Comparison of ENCODE assay signal across 8 cellular contexts in the genomic region with DNA sequence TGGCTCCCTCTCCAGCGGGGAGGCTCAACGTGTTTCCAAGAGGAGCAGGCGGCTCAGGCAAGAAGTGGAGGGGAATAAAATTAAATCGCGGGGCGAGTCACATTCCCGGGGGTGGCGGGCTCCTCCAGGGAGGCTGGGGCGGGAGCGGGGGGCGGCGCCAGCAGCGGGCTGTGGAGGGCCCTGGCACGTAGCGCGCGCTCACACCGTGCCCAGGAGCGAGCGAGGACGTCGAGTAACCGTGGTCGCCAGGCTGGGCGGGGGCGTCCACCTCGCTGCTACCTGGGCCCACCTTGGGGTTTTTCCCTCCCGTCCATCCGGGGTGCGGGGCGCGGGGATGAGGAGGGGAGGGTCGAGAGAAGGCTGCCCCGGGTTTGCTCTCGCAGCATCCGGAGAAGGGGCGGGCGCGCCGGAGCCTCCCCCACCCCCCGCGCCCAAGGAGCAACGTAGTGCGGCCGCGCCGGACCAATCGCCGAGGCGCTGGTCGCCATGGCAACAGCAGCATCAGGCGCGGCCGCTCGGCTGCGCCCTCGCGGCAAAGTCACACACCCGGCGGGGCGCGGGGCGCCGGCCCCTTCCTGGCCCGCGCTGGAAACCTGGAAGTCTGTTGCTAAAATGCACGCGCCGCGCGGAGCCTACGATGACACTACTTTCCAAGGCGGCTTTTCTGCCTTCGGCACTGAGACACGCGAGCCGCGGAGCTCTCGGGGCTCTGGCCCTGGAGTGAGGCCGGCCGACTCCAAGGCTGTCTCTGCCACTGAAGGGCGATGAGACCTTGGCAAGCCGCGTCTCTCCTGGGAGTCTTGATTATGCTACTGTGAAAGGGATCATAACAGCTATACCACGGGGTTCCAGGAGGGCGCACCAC. TPM values are rescaled to one million over a fixed set of nuclear protein-coding genes. Genes with fewer than 3 reads are reported as not detected.
DNase-seq lines count a peak whose midpoint lies in the region; ATAC-seq, FAIRE-seq and TF ChIP-seq lines count a peak whose summit lies in the region.

A gene (minus strand): TSS at position 388 of the 865 bp plus-strand sequence. CDS start 415 bp downstream, outside the sequence.

- no peaks in the 10 kb centered on the region for H3K79me2 ChIP-seq in SK-N-SH (ENCODE audit: insufficient read depth)

- no peak for FAIRE-seq in RCC 7860 (lab: Jason Lieb, UNC)

- peaks cover 44% of the 10 kb centered on the region for H3K4me1 Mint-ChIP-seq in activated naive CD8-positive, alpha-beta T cell treated with anti-CD3 and anti-CD28 coated beads, Interleukin-2, amount 50 U/mL, for 24 hours

- no peaks in the 10 kb centered on the region for H3F3A ChIP-seq in SK-N-SH (replicated peaks; ENCODE audit: insufficient read depth)

- H3K4me3 ChIP-seq in SK-N-SH (ENCODE audit: low read depth in 2 of 2, low read length in 1 of 2) = peak within 1 kb of the TSS; percentile 44 to 45; a peak in 3 of 4 replicates
- H3K4me3 ChIP-seq in iPS DF 6.9 (ENCODE audit: low read length) = peak within 1 kb of the TSS; percentile 53; the same call in 1 of the 2 replicates
- peak within 1 kb of the TSS in 1 of 3 donors; percentile 35 for H3K4me3 ChIP-seq in skeletal muscle tissue (ENCODE audit: low read length in 3 of 3)

- no peaks in the 10 kb centered on the region for H4K20me1 ChIP-seq in SK-N-SH (ENCODE audit: insufficient read depth)

- ATAC-seq in GM18519 (IDR thresholded peaks at IDR 0.05; ENCODE audit: low FRiP score, unreplicated experiment) (peak; percentile 68), HG02973 (IDR thresholded peaks at IDR 0.05; ENCODE audit: unreplicated experiment) (peak; percentile 53)
- ATAC-seq in activated naive CD8-positive, alpha-beta T cell treated with anti-CD3 and anti-CD28 coated beads, Interleukin-2, amount 50 U/mL, for 24 hours = peak; percentile 62

- H3K27me3 Mint-ChIP-seq in activated naive CD8-positive, alpha-beta T cell treated with anti-CD3 and anti-CD28 coated beads, Interleukin-2, amount 50 U/mL, for 24 hours = peaks cover 12% of the 10 kb centered on the region

- H3K4me1 ChIP-seq in SK-N-SH (ENCODE audit: control insufficient read depth in 1 of 2, insufficient read depth in 2 of 2, low read depth in 1 of 2, low read length in 1 of 2) = peaks cover 0 to 41% of the 10 kb centered on the region in 2 experiments; a peak in 2 of 4 replicates
- H3K4me1 ChIP-seq in iPS DF 6.9 (ENCODE audit: control insufficient read depth, insufficient read depth, low read length) = peaks cover 6% of the 10 kb centered on the region
- H3K4me1 ChIP-seq in skeletal muscle tissue (ENCODE audit: control insufficient read depth in 3 of 3, insufficient read depth in 3 of 3, low read length in 3 of 3) = peaks cover 23 to 36% (median 33%) of the 10 kb centered on the region in 3 donors

- peak within 1 kb of the TSS; percentile 78 for H3K4me3 Mint-ChIP-seq in activated naive CD8-positive, alpha-beta T cell treated with anti-CD3 and anti-CD28 coated beads, Interleukin-2, amount 50 U/mL, for 24 hours

- no peaks in the 10 kb centered on the region for H3K9me2 ChIP-seq in SK-N-SH

- peak within 1 kb of the TSS; percentile 63 for H3K4me2 ChIP-seq in SK-N-SH

- H3K27ac Mint-ChIP-seq in activated naive CD8-positive, alpha-beta T cell treated with anti-CD3 and anti-CD28 coated beads, Interleukin-2, amount 50 U/mL, for 24 hours = peak within 1 kb of the TSS; percentile 59

- H3K36me3 Mint-ChIP-seq in activated naive CD8-positive, alpha-beta T cell treated with anti-CD3 and anti-CD28 coated beads, Interleukin-2, amount 50 U/mL, for 24 hours (ENCODE audit: low read depth) = no peaks in the 10 kb centered on the region

- H3K27ac ChIP-seq in SK-N-SH (ENCODE audit: low read depth in 2 of 2, low read length in 1 of 2) (peak within 1 kb of the TSS in 1 of 2 experiments; percentile 63; a peak in 2 of 4 replicates), iPS DF 6.9 (ENCODE audit: low read length) (no peak within 1 kb of the TSS), skeletal muscle tissue (ENCODE audit: low read depth, low read length) (no peak within 1 kb of the TSS)

- H3K36me3 ChIP-seq in SK-N-SH (replicated peaks in 1 of 2; ENCODE audit: control insufficient read depth in 1 of 2, insufficient read depth in 2 of 2, low read length in 1 of 2) (no peaks in the 10 kb centered on the region), iPS DF 6.9 (ENCODE audit: control insufficient read depth, insufficient read depth, low read length) (no peaks in the 10 kb centered on the region), skeletal muscle tissue (ENCODE audit: control insufficient read depth in 3 of 3, insufficient read depth in 3 of 3, low read length in 3 of 3) (no peaks in the 10 kb centered on the region)

- CTCF ChIA-PET in SK-N-SH (lab: Yijun Ruan, JAX) = interaction anchor here (1.1 to 1.9 kb wide), 4 partner anchors 18 to 51 kb away, joined by 3 to 7 read pairs (median 5); no protein-coding TSS in a partner anchor

- WGBS in SK-N-SH (ENCODE audit: low lambda C conversion rate) = 13% methylated on average over 15 of the region's 86 CpGs
- no CpG with 5 or more reads among the region's 86 CpGs for WGBS in iPS DF 6.9 (ENCODE audit: insufficient coverage, insufficient read length)

- H3K9me3 Mint-ChIP-seq in activated naive CD8-positive, alpha-beta T cell treated with anti-CD3 and anti-CD28 coated beads, Interleukin-2, amount 50 U/mL, for 24 hours = no peaks in the 10 kb centered on the region

- TF ChIP-seq RAD21 in SK-N-SH (IDR thresholded peaks at IDR 0.05; ENCODE audit: low read length) = no peak

- POLR2A ChIA-PET in SK-N-SH (lab: Yijun Ruan, JAX) = interaction anchor here (1.1 kb wide), 1 partner anchor 31 kb away, joined by 3 read pairs; no protein-coding TSS in a partner anchor

- no peak for TF ChIP-seq CTCF in SK-N-SH (IDR thresholded peaks at IDR 0.05)

- DNase-seq in SK-N-SH (peak; percentile 94), iPS DF 6.9 (ENCODE audit: low read depth, low spot score) (peak; percentile 43), HuH-7 (ENCODE audit: low spot score) (no peak), RCC 7860 (ENCODE audit: low spot score) (no peak)
- DNase-seq in activated naive CD8-positive, alpha-beta T cell treated with anti-CD3 and anti-CD28 coated beads, Interleukin-2, amount 50 U/mL, for 24 hours = peak; percentile 78

- no peak within 1 kb of the TSS for H2AFZ ChIP-seq in SK-N-SH (ENCODE audit: low read depth)

- H3K9ac ChIP-seq in SK-N-SH = no peak within 1 kb of the TSS
- peak within 1 kb of the TSS in 1 of 3 donors; percentile 70 for H3K9ac ChIP-seq in skeletal muscle tissue (ENCODE audit: low read depth in 1 of 3, low read length in 3 of 3)

- H3K27me3 ChIP-seq in SK-N-SH (ENCODE audit: insufficient read depth) (peaks cover 31% of the 10 kb centered on the region), iPS DF 6.9 (ENCODE audit: control insufficient read depth, insufficient read depth, low read length) (peaks cover 11% of the 10 kb centered on the region), skeletal muscle tissue (ENCODE audit: control insufficient read depth in 3 of 3, insufficient read depth in 3 of 3, low read length in 3 of 3) (peaks cover 33 to 40% (median 33%) of the 10 kb centered on the region in 3 donors)

- no peak for TF ChIP-seq EP300 in SK-N-SH (IDR thresholded peaks at IDR 0.05; ENCODE audit: borderline replicate concordance in 1 of 2, low read depth in 1 of 2, low read length in 1 of 2)

- H3K9me3 ChIP-seq in SK-N-SH (no peaks in the 10 kb centered on the region), iPS DF 6.9 (ENCODE audit: control insufficient read depth, insufficient read depth, low read length) (no peaks in the 10 kb centered on the region), skeletal muscle tissue (ENCODE audit: control insufficient read depth in 3 of 3, low read length in 3 of 3) (no peaks in the 10 kb centered on the region)

TF ChIP-seq in SK-N-SH, 30 proteins besides CTCF, POLR2A, EP300 and RAD21:
- TF ChIP-seq NRF1 (IDR thresholded peaks at IDR 0.05; ENCODE audit: low read depth, low read length) = no peak
- peak; percentile 87 for TF ChIP-seq RFX5 (IDR thresholded peaks at IDR 0.05; ENCODE audit: low read length)
- peak; percentile 85; the same call in 1 of the 2 replicates for TF ChIP-seq MXI1 (IDR thresholded peaks at IDR 0.05; ENCODE audit: low read depth, low read length)

RNA-seq across cellular contexts. Expression of the gene that starts here (rescaled TPM):
- polyA plus RNA-seq in SK-N-SH (2012; rRNA removed) = 4.4 and 6.2 TPM in 2 replicates
- polyA plus RNA-seq in SK-N-SH (2012; cell fraction: cytosol; rRNA removed) = 4.2 and 5.9 TPM in 2 replicates
- 23.8 and 26.1 TPM in 2 replicates for polyA plus RNA-seq in SK-N-SH (2012; cell fraction: nucleus; rRNA removed)
- 27.1 TPM for total RNA-seq in skeletal muscle tissue

Comparison
In these comparisons a context has a peak if more than half of its experiments do, and no peak if none do; other contexts are left out.
1. DNase-seq: peak in SK-N-SH (single experiment), activated naive CD8-positive, alpha-beta T cell treated with anti-CD3 and anti-CD28 coated beads, Interleukin-2, amount 50 U/mL, for 24 hours (single experiment) and iPS DF 6.9 (single experiment); none in HuH-7 (single experiment) and RCC 7860 (single experiment).
2. Peak in every context shown above with its lines, with median percentiles within 50 percentile points of each other: ATAC-seq.